ENCODE assay signal across 27 cellular contexts in genomic region chr2:211205358-211205757, GRCh38.
"Had no signal": no experiment of that assay in that cellular context is flagged by ENCODE, and none has a peak within 500 bp of the region (broad histone marks: within the 10 kb centered on the region; RNA-seq: fewer than 3 reads in every experiment).

No MANE protein-coding gene starts in this region.

- FAIRE-seq: colon, endometrium, endothelial cell of umbilical vein, frontal cortex had no signal

- H3K9me3 ChIP-seq: colonic mucosa, esophagus muscularis mucosa, esophagus squamous epithelium, gastrocnemius medialis, gastroesophageal sphincter, heart left ventricle, heart right ventricle had no signal

- H3K36me3 ChIP-seq: colonic mucosa, esophagus muscularis mucosa, esophagus squamous epithelium, gastrocnemius medialis, gastroesophageal sphincter, heart left ventricle, heart right ventricle had no signal

- H3K4me3 ChIP-seq: colonic mucosa, coronary artery, dorsolateral prefrontal cortex, esophagus muscularis mucosa, esophagus squamous epithelium, gastrocnemius medialis, gastroesophageal sphincter, heart left ventricle, heart right ventricle had no signal

- H3K27me3 ChIP-seq: colonic mucosa, dorsolateral prefrontal cortex, esophagus muscularis mucosa, esophagus squamous epithelium, foreskin keratinocyte, gastrocnemius medialis, gastroesophageal sphincter, heart left ventricle, heart right ventricle had no signal

- DNase-seq: colonic mucosa; cortex of kidney; dermis blood vessel endothelial cell; dorsolateral prefrontal cortex; effector CD4-positive, alpha-beta T cell; effector CD8-positive, alpha-beta T cell; effector memory CD8-positive, alpha-beta T cell; endodermal cell; erythroblast; esophagus squamous epithelium; foreskin fibroblast; foreskin melanocyte; gastrocnemius medialis; glutamatergic neuron; head of caudate nucleus; heart left ventricle; heart right ventricle had no signal

- H3K4me1 ChIP-seq: colonic mucosa, esophagus muscularis mucosa, esophagus squamous epithelium, foreskin keratinocyte, gastrocnemius medialis, gastroesophageal sphincter, heart right ventricle had no signal

- H3K27ac ChIP-seq: colonic mucosa, coronary artery, epithelial cell of prostate, esophagus muscularis mucosa, esophagus squamous epithelium, foreskin keratinocyte, gastrocnemius medialis, gastroesophageal sphincter, heart left ventricle, heart right ventricle had no signal

- ATAC-seq: effector memory CD8-positive, alpha-beta T cell; esophagus mucosa; foreskin keratinocyte; gastrocnemius medialis; gastroesophageal sphincter; heart left ventricle; heart right ventricle had no signal
